In the genomic region with DNA sequence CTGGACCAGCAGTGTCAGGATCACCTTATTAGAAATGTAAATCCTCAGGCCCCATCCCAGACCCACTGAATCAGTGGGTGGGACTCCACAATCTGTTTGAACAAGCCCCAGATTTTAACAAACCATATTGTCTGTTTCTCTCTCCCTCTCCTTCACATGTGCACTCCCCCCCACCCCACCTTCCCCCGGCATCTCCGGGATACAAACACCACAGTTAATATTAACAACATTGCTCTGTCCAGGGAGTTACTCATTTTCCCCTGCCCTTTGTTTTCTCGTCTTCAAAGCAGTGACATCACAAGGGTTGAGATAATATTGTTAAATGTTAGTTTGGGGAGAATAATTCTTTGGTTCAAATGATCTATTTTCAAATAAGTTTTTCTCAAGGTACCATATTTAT, we compare ENCODE assay signal across 19 cellular contexts.
A peak's percentile ranks its signal among the peaks of the same experiment; 100 is the strongest.
DNase-seq lines count a peak whose midpoint lies in the region; TF ChIP-seq lines count a peak whose summit lies in the region.
"Had no signal": no experiment of that assay in that cellular context is flagged by ENCODE, and none has a peak within 500 bp of the region (broad histone marks: within the 10 kb centered on the region; RNA-seq: fewer than 3 reads in every experiment).

No MANE protein-coding gene starts in this region.

- in situ Hi-C loops in astrocyte of the spinal cord (cut with HindIII; ENCODE audit: low sequenced_read_pairs), result no loop called here
- in situ Hi-C loops in G401 (cut with HindIII; ENCODE audit: low sequenced_read_pairs), result no loop called here

- H3K4me3 Mint-ChIP-seq in type B pancreatic cell, result no peak overlapping the region
- H3K4me3 Mint-ChIP-seq: activated naive CD4-positive, alpha-beta T cell treated with anti-CD3 and anti-CD28 coated beads, Interleukin-2, amount 50 U/mL, for 24 hours; activated T-cell treated with anti-CD3 and anti-CD28 coated beads, Interleukin-2, amount 50 U/mL, for 72 hours; T-helper 2 cell treated with Interferon-gamma antibody and Interleukin-4, amounts not matched to agents 5 μg/mL and 100 μg/mL, for 36 hours had no signal

- peaks cover 50% of the 10 kb centered on the region for H3K36me3 Mint-ChIP-seq in type B pancreatic cell

- peak; percentile 45 for DNase-seq in NCI-H82 (lab: John Stamatoyannopoulos, UW)
- no peak for DNase-seq in NCI-H82 treated with DMSO at 0.1 percent for 48 hours (lab: John Stamatoyannopoulos, UW; ENCODE audit: unreplicated experiment)
- peak; percentile 38 for DNase-seq in astrocyte of the spinal cord (ENCODE audit: low read depth, low spot score)
- DNase-seq in kidney tubule cell (ENCODE audit: low spot score), result peak; percentile 75
- DNase-seq in type B pancreatic cell (ENCODE audit: extremely low spot score, unreplicated experiment), result no peak
- no peak for DNase-seq in G401 (ENCODE audit: low spot score)
- no peak for DNase-seq in NCI-H1417 treated with DMSO at 0.1 percent for 48 hours (lab: John Stamatoyannopoulos, UW)
- DNase-seq in SW 1271 (lab: John Stamatoyannopoulos, UW), result no peak
- DNase-seq: activated CD4-positive, CD25-positive, alpha-beta regulatory T cell; activated T-cell treated with anti-CD3 and anti-CD28 coated beads, Interleukin-2, amount 50 U/mL, for 72 hours; cortex of kidney; lower lobe of right lung; NCI-H2029 treated with DMSO at 0.1 percent for 48 hours; NCI-H510A treated with DMSO at 0.1 percent for 48 hours; SIG-M5; spleen; testis had no signal

- no peaks in the 10 kb centered on the region for H3K9me3 Mint-ChIP-seq in type B pancreatic cell
- H3K9me3 Mint-ChIP-seq: activated naive CD4-positive, alpha-beta T cell treated with anti-CD3 and anti-CD28 coated beads, Interleukin-2, amount 50 U/mL, for 24 hours; T-helper 2 cell treated with Interferon-gamma antibody and Interleukin-4, amounts not matched to agents 5 μg/mL and 100 μg/mL, for 36 hours had no signal

- H3K27me3 Mint-ChIP-seq in type B pancreatic cell, result no peaks in the 10 kb centered on the region
- H3K27me3 Mint-ChIP-seq: activated naive CD4-positive, alpha-beta T cell treated with anti-CD3 and anti-CD28 coated beads, Interleukin-2, amount 50 U/mL, for 24 hours had no signal

- TF ChIP-seq CTCF in astrocyte of the spinal cord (IDR thresholded peaks at IDR 0.05; ENCODE audit: low read depth, low read length) (no peak), type B pancreatic cell (conservative IDR thresholded peaks at IDR 0.05) (no peak)

- no peak overlapping the region for H3K4me3 ChIP-seq in astrocyte of the spinal cord (ENCODE audit: low read depth, low read length)
- H3K4me3 ChIP-seq: lower lobe of right lung, spleen, testis had no signal

- H3K27ac Mint-ChIP-seq in type B pancreatic cell, result peak overlapping the region; percentile 37
- H3K27ac Mint-ChIP-seq: activated T-cell treated with anti-CD3 and anti-CD28 coated beads, Interleukin-2, amount 50 U/mL, for 72 hours; T-helper 2 cell treated with Interferon-gamma antibody and Interleukin-4, amounts not matched to agents 5 μg/mL and 100 μg/mL, for 36 hours had no signal

- peaks cover 30% of the 10 kb centered on the region for H3K4me1 Mint-ChIP-seq in type B pancreatic cell (ENCODE audit: unreplicated experiment)
- H3K4me1 Mint-ChIP-seq: activated naive CD4-positive, alpha-beta T cell treated with anti-CD3 and anti-CD28 coated beads, Interleukin-2, amount 50 U/mL, for 24 hours had no signal

Comparison
In these comparisons a context has a peak if more than half of its experiments do, and no peak if none do; other contexts are left out.
1. DNase-seq: peak in NCI-H82 (single experiment), astrocyte of the spinal cord (single experiment) and kidney tubule cell (single experiment); none in NCI-H82 treated with DMSO at 0.1 percent for 48 hours (single experiment), type B pancreatic cell (single experiment), G401 (single experiment), NCI-H1417 treated with DMSO at 0.1 percent for 48 hours (single experiment) and SW 1271 (0 of 2).